Comparison of ENCODE assay signal across 1 cellular context in the genomic region with DNA sequence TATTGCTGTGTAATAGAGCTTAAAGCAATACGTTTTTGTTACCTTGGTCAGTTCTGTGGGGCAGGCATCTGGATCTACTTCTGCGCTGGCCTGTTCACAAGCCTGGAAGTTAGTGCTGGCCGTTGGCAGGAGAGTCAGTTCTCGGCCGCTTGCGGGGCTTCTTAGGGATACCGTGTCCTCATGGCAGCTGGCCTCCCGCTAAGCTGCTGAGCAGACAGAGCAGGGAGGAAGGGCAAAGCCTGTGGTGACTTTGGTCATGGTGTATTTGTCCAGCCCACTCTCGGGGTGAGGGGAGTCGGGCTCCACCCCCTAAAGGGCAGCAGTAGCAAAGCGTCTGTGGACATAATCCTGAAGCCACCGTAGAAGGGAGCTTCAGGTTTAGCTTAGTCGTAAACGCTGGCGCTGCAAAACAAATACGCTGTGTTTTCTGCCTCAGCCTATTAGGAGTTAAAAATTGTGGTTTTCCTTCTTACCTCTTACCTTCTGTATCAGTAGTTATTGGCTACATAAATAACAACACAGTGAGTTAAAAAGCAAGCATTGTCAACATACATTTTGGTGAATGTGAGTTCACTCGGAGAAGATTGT.
TF ChIP-seq lines count a peak whose summit lies in the region.

No MANE protein-coding gene starts in this region.

TF ChIP-seq in HepG2, 621 proteins besides CTCF, POLR2A, EP300 and RAD21 (continued from another document and continues in another):
- TF ChIP-seq, protein P1, sequence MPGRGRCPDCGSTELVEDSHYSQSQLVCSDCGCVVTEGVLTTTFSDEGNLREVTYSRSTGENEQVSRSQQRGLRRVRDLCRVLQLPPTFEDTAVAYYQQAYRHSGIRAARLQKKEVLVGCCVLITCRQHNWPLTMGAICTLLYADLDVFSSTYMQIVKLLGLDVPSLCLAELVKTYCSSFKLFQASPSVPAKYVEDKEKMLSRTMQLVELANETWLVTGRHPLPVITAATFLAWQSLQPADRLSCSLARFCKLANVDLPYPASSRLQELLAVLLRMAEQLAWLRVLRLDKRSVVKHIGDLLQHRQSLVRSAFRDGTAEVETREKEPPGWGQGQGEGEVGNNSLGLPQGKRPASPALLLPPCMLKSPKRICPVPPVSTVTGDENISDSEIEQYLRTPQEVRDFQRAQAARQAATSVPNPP (CRISPR knock-in tag; IDR thresholded peaks at IDR 0.05) = no peak
- TF ChIP-seq SALL2 (CRISPR knock-in tag; IDR thresholded peaks at IDR 0.05) (no peak), SIN3A (IDR thresholded peaks at IDR 0.05; ENCODE audit: borderline replicate concordance, low read depth, low read length) (0 out of 2 replicates have a peak, but pooled peaks have one; percentile 36), SSRP1 (CRISPR knock-in tag; IDR thresholded peaks at IDR 0.05) (no peak), ELF4 (CRISPR knock-in tag; IDR thresholded peaks at IDR 0.05; ENCODE audit: borderline replicate concordance) (no peak), JARID2 (CRISPR knock-in tag; IDR thresholded peaks at IDR 0.05; ENCODE audit: insufficient replicate concordance) (no peak), ZFP36L1 (CRISPR knock-in tag; IDR thresholded peaks at IDR 0.05) (no peak), KAT8 (CRISPR knock-in tag; IDR thresholded peaks at IDR 0.05) (no peak; the same call in 1 of the 2 replicates), ARNT (IDR thresholded peaks at IDR 0.05) (no peak), ZNF224 (CRISPR knock-in tag; IDR thresholded peaks at IDR 0.05) (no peak), U2AF1 (optimal IDR thresholded peaks at IDR 0.05; ENCODE audit: low read depth, low read length) (no peak), ZNF788 (CRISPR knock-in tag; IDR thresholded peaks at IDR 0.05; ENCODE audit: borderline replicate concordance) (no peak), ZNF83 (CRISPR knock-in tag; IDR thresholded peaks at IDR 0.05; ENCODE audit: borderline replicate concordance) (no peak), SRSF1 (optimal IDR thresholded peaks at IDR 0.05; ENCODE audit: low read depth, low read length) (no peak), MED1 (CRISPR knock-in tag; IDR thresholded peaks at IDR 0.05) (peak; percentile 46; the same call in 1 of the 2 replicates), MAFF (IDR thresholded peaks at IDR 0.05; ENCODE audit: low read depth, low read length) (0 out of 2 replicates have a peak, but pooled peaks have one; percentile 27), ZNF614 (CRISPR knock-in tag; IDR thresholded peaks at IDR 0.05; ENCODE audit: borderline replicate concordance) (peak; percentile 61; the same call in 1 of the 2 replicates), RAD51 (IDR thresholded peaks at IDR 0.05; ENCODE audit: borderline replicate concordance) (no peak), ZC3H4 (CRISPR knock-in tag; IDR thresholded peaks at IDR 0.05; ENCODE audit: borderline replicate concordance) (no peak), HOXA9 (CRISPR knock-in tag; IDR thresholded peaks at IDR 0.05; ENCODE audit: borderline replicate concordance) (no peak), SALL1 (CRISPR knock-in tag; IDR thresholded peaks at IDR 0.05) (peak; percentile 58), ZFX (CRISPR knock-in tag; IDR thresholded peaks at IDR 0.05; ENCODE audit: low read depth) (peak; percentile 30; the same call in 1 of the 2 replicates), ZNF121 (CRISPR knock-in tag; IDR thresholded peaks at IDR 0.05) (no peak), YY1 (IDR thresholded peaks at IDR 0.05; ENCODE audit: insufficient read depth, insufficient replicate concordance, low read depth, low read length) (peak; percentile 46)
- TF ChIP-seq, protein P2, sequence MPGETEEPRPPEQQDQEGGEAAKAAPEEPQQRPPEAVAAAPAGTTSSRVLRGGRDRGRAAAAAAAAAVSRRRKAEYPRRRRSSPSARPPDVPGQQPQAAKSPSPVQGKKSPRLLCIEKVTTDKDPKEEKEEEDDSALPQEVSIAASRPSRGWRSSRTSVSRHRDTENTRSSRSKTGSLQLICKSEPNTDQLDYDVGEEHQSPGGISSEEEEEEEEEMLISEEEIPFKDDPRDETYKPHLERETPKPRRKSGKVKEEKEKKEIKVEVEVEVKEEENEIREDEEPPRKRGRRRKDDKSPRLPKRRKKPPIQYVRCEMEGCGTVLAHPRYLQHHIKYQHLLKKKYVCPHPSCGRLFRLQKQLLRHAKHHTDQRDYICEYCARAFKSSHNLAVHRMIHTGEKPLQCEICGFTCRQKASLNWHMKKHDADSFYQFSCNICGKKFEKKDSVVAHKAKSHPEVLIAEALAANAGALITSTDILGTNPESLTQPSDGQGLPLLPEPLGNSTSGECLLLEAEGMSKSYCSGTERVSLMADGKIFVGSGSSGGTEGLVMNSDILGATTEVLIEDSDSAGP (CRISPR knock-in tag; IDR thresholded peaks at IDR 0.05; ENCODE audit: borderline replicate concordance) = 0 out of 2 replicates have a peak, but pooled peaks have one; percentile 34
- TF ChIP-seq, protein P3, sequence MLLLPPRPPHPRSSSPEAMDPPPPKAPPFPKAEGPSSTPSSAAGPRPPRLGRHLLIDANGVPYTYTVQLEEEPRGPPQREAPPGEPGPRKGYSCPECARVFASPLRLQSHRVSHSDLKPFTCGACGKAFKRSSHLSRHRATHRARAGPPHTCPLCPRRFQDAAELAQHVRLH (CRISPR knock-in tag; IDR thresholded peaks at IDR 0.05; ENCODE audit: borderline replicate concordance, low read depth) = no peak
- TF ChIP-seq, protein P4, sequence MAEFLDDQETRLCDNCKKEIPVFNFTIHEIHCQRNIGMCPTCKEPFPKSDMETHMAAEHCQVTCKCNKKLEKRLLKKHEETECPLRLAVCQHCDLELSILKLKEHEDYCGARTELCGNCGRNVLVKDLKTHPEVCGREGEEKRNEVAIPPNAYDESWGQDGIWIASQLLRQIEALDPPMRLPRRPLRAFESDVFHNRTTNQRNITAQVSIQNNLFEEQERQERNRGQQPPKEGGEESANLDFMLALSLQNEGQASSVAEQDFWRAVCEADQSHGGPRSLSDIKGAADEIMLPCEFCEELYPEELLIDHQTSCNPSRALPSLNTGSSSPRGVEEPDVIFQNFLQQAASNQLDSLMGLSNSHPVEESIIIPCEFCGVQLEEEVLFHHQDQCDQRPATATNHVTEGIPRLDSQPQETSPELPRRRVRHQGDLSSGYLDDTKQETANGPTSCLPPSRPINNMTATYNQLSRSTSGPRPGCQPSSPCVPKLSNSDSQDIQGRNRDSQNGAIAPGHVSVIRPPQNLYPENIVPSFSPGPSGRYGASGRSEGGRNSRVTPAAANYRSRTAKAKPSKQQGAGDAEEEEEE (CRISPR knock-in tag; IDR thresholded peaks at IDR 0.05; ENCODE audit: borderline replicate concordance) = no peak
- TF ChIP-seq, protein P5, sequence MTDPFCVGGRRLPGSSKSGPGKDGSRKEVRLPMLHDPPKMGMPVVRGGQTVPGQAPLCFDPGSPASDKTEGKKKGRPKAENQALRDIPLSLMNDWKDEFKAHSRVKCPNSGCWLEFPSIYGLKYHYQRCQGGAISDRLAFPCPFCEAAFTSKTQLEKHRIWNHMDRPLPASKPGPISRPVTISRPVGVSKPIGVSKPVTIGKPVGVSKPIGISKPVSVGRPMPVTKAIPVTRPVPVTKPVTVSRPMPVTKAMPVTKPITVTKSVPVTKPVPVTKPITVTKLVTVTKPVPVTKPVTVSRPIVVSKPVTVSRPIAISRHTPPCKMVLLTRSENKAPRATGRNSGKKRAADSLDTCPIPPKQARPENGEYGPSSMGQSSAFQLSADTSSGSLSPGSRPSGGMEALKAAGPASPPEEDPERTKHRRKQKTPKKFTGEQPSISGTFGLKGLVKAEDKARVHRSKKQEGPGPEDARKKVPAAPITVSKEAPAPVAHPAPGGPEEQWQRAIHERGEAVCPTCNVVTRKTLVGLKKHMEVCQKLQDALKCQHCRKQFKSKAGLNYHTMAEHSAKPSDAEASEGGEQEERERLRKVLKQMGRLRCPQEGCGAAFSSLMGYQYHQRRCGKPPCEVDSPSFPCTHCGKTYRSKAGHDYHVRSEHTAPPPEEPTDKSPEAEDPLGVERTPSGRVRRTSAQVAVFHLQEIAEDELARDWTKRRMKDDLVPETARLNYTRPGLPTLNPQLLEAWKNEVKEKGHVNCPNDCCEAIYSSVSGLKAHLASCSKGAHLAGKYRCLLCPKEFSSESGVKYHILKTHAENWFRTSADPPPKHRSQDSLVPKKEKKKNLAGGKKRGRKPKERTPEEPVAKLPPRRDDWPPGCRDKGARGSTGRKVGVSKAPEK (CRISPR knock-in tag; IDR thresholded peaks at IDR 0.05; ENCODE audit: borderline replicate concordance) = peak; percentile 26; the same call in 1 of the 2 replicates
- TF ChIP-seq, protein P6, sequence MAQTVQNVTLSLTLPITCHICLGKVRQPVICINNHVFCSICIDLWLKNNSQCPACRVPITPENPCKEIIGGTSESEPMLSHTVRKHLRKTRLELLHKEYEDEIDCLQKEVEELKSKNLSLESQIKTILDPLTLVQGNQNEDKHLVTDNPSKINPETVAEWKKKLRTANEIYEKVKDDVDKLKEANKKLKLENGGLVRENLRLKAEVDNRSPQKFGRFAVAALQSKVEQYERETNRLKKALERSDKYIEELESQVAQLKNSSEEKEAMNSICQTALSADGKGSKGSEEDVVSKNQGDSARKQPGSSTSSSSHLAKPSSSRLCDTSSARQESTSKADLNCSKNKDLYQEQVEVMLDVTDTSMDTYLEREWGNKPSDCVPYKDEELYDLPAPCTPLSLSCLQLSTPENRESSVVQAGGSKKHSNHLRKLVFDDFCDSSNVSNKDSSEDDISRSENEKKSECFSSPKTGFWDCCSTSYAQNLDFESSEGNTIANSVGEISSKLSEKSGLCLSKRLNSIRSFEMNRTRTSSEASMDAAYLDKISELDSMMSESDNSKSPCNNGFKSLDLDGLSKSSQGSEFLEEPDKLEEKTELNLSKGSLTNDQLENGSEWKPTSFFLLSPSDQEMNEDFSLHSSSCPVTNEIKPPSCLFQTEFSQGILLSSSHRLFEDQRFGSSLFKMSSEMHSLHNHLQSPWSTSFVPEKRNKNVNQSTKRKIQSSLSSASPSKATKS (CRISPR knock-in tag; IDR thresholded peaks at IDR 0.05) = no peak
- TF ChIP-seq, protein P7, sequence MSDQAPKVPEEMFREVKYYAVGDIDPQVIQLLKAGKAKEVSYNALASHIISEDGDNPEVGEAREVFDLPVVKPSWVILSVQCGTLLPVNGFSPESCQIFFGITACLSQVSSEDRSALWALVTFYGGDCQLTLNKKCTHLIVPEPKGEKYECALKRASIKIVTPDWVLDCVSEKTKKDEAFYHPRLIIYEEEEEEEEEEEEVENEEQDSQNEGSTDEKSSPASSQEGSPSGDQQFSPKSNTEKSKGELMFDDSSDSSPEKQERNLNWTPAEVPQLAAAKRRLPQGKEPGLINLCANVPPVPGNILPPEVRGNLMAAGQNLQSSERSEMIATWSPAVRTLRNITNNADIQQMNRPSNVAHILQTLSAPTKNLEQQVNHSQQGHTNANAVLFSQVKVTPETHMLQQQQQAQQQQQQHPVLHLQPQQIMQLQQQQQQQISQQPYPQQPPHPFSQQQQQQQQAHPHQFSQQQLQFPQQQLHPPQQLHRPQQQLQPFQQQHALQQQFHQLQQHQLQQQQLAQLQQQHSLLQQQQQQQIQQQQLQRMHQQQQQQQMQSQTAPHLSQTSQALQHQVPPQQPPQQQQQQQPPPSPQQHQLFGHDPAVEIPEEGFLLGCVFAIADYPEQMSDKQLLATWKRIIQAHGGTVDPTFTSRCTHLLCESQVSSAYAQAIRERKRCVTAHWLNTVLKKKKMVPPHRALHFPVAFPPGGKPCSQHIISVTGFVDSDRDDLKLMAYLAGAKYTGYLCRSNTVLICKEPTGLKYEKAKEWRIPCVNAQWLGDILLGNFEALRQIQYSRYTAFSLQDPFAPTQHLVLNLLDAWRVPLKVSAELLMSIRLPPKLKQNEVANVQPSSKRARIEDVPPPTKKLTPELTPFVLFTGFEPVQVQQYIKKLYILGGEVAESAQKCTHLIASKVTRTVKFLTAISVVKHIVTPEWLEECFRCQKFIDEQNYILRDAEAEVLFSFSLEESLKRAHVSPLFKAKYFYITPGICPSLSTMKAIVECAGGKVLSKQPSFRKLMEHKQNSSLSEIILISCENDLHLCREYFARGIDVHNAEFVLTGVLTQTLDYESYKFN (CRISPR knock-in tag; conservative IDR thresholded peaks at IDR 0.05) = peak; percentile 54
- TF ChIP-seq, protein P8, sequence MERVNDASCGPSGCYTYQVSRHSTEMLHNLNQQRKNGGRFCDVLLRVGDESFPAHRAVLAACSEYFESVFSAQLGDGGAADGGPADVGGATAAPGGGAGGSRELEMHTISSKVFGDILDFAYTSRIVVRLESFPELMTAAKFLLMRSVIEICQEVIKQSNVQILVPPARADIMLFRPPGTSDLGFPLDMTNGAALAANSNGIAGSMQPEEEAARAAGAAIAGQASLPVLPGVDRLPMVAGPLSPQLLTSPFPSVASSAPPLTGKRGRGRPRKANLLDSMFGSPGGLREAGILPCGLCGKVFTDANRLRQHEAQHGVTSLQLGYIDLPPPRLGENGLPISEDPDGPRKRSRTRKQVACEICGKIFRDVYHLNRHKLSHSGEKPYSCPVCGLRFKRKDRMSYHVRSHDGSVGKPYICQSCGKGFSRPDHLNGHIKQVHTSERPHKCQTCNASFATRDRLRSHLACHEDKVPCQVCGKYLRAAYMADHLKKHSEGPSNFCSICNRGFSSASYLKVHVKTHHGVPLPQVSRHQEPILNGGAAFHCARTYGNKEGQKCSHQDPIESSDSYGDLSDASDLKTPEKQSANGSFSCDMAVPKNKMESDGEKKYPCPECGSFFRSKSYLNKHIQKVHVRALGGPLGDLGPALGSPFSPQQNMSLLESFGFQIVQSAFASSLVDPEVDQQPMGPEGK (CRISPR knock-in tag; IDR thresholded peaks at IDR 0.05) = 0 out of 2 replicates have a peak, but pooled peaks have one; percentile 17
- TF ChIP-seq, protein P9, sequence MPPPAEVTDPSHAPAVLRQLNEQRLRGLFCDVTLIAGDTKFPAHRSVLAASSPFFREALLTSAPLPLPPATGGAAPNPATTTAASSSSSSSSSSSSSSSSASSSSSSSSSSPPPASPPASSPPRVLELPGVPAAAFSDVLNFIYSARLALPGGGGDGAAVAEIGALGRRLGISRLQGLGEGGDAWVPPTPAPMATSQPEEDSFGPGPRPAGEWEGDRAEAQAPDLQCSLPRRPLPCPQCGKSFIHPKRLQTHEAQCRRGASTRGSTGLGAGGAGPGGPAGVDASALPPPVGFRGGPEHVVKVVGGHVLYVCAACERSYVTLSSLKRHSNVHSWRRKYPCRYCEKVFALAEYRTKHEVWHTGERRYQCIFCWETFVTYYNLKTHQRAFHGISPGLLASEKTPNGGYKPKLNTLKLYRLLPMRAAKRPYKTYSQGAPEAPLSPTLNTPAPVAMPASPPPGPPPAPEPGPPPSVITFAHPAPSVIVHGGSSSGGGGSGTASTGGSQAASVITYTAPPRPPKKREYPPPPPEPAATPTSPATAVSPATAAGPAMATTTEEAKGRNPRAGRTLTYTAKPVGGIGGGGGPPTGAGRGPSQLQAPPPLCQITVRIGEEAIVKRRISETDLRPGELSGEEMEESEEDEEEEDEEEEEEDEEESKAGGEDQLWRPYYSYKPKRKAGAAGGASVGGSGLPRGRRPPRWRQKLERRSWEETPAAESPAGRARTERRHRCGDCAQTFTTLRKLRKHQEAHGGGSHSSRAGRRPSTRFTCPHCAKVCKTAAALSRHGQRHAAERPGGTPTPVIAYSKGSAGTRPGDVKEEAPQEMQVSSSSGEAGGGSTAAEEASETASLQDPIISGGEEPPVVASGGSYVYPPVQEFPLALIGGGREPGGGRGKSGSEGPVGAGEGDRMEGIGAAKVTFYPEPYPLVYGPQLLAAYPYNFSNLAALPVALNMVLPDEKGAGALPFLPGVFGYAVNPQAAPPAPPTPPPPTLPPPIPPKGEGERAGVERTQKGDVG (CRISPR knock-in tag; IDR thresholded peaks at IDR 0.05; ENCODE audit: borderline replicate concordance) = peak; percentile 86; the same call in 1 of the 2 replicates
- TF ChIP-seq, protein P10, sequence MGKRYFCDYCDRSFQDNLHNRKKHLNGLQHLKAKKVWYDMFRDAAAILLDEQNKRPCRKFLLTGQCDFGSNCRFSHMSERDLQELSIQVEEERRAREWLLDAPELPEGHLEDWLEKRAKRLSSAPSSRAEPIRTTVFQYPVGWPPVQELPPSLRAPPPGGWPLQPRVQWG (CRISPR knock-in tag; IDR thresholded peaks at IDR 0.05; ENCODE audit: borderline replicate concordance, low read depth) = no peak
